ENCODE assay signal across 15 cellular contexts in the genomic region with DNA sequence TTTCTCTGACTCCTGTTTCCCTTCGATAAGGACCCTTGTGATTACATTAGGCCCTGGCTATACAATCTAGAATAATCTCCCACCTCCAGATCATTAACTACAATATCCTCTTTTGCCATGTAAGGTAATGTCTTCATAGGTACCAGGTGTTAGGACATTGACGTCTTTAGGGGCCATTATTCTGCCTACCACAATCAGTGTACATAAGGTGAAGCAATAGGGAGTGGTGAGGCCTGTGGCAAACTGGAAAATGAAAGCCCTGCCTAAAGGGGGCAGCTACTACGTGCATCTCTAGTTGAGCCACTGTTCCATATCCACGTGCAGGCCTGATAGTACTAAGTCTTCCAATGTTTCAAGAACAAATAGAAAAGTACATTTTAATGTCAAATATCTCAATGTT.
"Had no signal": no experiment of that assay in that cellular context is flagged by ENCODE, and none has a peak within 500 bp of the region (broad histone marks: within the 10 kb centered on the region; RNA-seq: fewer than 3 reads in every experiment).

No MANE protein-coding gene starts in this region.

- DNase-seq: activated CD4-positive, alpha-beta T cell treated with anti-CD3 and anti-CD28 coated beads, Interleukin-2, amount 50 U/mL, for 4 hours; activated gamma-delta T cell; activated naive CD8-positive, alpha-beta T cell treated with anti-CD3 and anti-CD28 coated beads for 36 hours; activated T-cell treated with anti-CD3 and anti-CD28 coated beads, Interleukin-2, amount 50 U/mL, for 4 hours; effector CD4-positive, alpha-beta T cell; hypothalamus; lower lobe of right lung; midbrain; nephron progenitor cell; stimulated activated CD4-positive, alpha-beta T cell treated with anti-CD3 and anti-CD28 coated beads, Interleukin-15, amount 100 ng/mL, for 24 hours; stimulated activated CD4-positive, alpha-beta T cell treated with anti-CD3 and anti-CD28 coated beads, Interleukin-4, amount 100 ng/mL, for 24 hours; thyroid gland had no signal

- H3K9me3 ChIP-seq: lower lobe of right lung, SJSA1, thyroid gland had no signal

- H3K36me3 ChIP-seq: lower lobe of right lung, SJSA1, thyroid gland had no signal

- ATAC-seq: activated CD4-positive, CD25-positive, alpha-beta regulatory T cell treated with anti-CD3 and anti-CD28 coated beads, Interleukin-2, amount 50 U/mL, for 24 hours; activated T-cell treated with anti-CD3 and anti-CD28 coated beads, Interleukin-2, amount 50 U/mL, for 4 hours; lower lobe of right lung had no signal

- H3K27ac ChIP-seq: lower lobe of right lung, SJSA1, thyroid gland had no signal

- H3K27me3 ChIP-seq: SJSA1, thyroid gland had no signal

- FAIRE-seq: colon had no signal

- H3K4me3 ChIP-seq: lower lobe of right lung, SJSA1, thyroid gland had no signal
